In genomic region chr11:46202696-46203391, GRCh38 we compare ENCODE assay signal across 27 cellular contexts.
"Had no signal": no experiment of that assay in that cellular context is flagged by ENCODE, and none has a peak within 500 bp of the region (broad histone marks: within the 10 kb centered on the region; RNA-seq: fewer than 3 reads in every experiment).

No MANE protein-coding gene starts in this region.

- H3K4me1 ChIP-seq: esophagus muscularis mucosa, foreskin keratinocyte, gastroesophageal sphincter, psoas muscle, sigmoid colon, stomach, thyroid gland, vagina had no signal

- ATAC-seq: gastroesophageal sphincter; left lobe of liver; mucosa of descending colon; psoas muscle; right cardiac atrium; stimulated activated effector memory CD8-positive, alpha-beta T cell treated with anti-CD3 and anti-CD28 coated beads, Interleukin-12 subunit alpha, Interleukin-12 subunit beta, amount 100 ng/mL, for 72 hours had no signal

- H3K9me3 ChIP-seq: esophagus muscularis mucosa, gastroesophageal sphincter, mucosa of descending colon, ovary, psoas muscle, sigmoid colon, stomach, thyroid gland, vagina had no signal

- H3K4me1 Mint-ChIP-seq: memory B cell; mesothelial cell of epicardium; naive B cell; stimulated activated effector memory CD8-positive, alpha-beta T cell treated with anti-CD3 and anti-CD28 coated beads, Interleukin-12 subunit alpha, Interleukin-12 subunit beta, amount 100 ng/mL, for 72 hours had no signal

- H3K27ac Mint-ChIP-seq: memory B cell; mesothelial cell of epicardium; nephron; stimulated activated effector memory CD8-positive, alpha-beta T cell treated with anti-CD3 and anti-CD28 coated beads, Interleukin-12 subunit alpha, Interleukin-12 subunit beta, amount 100 ng/mL, for 72 hours had no signal

- DNase-seq: effector memory CD4-positive, alpha-beta T cell; foreskin keratinocyte; glutamatergic neuron; hypothalamus; mucosa of descending colon; naive B cell; occipital lobe; ovary; posterior cingulate gyrus; psoas muscle; right cardiac atrium; sigmoid colon; stimulated activated CD4-positive, alpha-beta T cell treated with anti-CD3 and anti-CD28 coated beads, Interleukin-2, amount 100 ng/mL, for 24 hours; stimulated activated CD4-positive, alpha-beta T cell treated with anti-CD3 and anti-CD28 coated beads, Interleukin-4, amount 100 ng/mL, for 24 hours; stimulated activated naive CD4-positive, alpha-beta T cell treated with Interleukin-2 at 50 U/mL for 16 hours; stomach; thyroid gland; trophoblast cell had no signal

- H3K9me3 Mint-ChIP-seq: mesothelial cell of epicardium; nephron; stimulated activated effector memory CD8-positive, alpha-beta T cell treated with anti-CD3 and anti-CD28 coated beads, Interleukin-12 subunit alpha, Interleukin-12 subunit beta, amount 100 ng/mL, for 72 hours had no signal

- H3K27me3 ChIP-seq: ovary, sigmoid colon, thyroid gland, vagina had no signal

- H3K36me3 ChIP-seq: esophagus muscularis mucosa, gastroesophageal sphincter, ovary, sigmoid colon, stomach, thyroid gland, vagina had no signal

- H3K4me3 ChIP-seq: esophagus muscularis mucosa, gastroesophageal sphincter, lung, mucosa of descending colon, ovary, psoas muscle, sigmoid colon, stomach, thyroid gland, vagina had no signal

- H3K4me3 Mint-ChIP-seq: memory B cell; mesothelial cell of epicardium; naive B cell; nephron; stimulated activated effector memory CD8-positive, alpha-beta T cell treated with anti-CD3 and anti-CD28 coated beads, Interleukin-12 subunit alpha, Interleukin-12 subunit beta, amount 100 ng/mL, for 72 hours had no signal

- H3K27ac ChIP-seq: esophagus muscularis mucosa, foreskin keratinocyte, gastroesophageal sphincter, ovary, psoas muscle, sigmoid colon, stomach, thyroid gland, vagina had no signal

- H3K36me3 Mint-ChIP-seq: memory B cell; mesothelial cell of epicardium; stimulated activated effector memory CD8-positive, alpha-beta T cell treated with anti-CD3 and anti-CD28 coated beads, Interleukin-12 subunit alpha, Interleukin-12 subunit beta, amount 100 ng/mL, for 72 hours had no signal
